ENCODE assay signal across 8 cellular contexts in the genomic region with DNA sequence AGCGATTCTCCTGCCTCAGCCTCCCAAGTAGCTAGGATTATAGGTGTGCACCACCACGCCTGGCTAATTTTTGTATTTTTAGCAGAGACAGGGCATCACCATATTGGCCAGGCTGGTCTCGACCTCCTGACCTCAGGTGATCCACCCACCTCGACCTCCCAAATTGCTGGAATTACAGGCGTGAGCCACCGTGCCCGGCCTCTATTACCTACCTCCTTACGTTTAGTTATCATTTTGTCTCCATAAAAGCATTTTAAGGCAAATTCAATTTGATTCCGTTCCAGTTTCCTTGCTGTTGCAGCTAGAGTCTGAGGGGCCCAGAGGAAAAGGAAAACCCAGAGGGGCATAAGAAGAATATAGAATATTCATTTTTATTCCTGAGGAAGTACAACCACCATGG. TPM values are rescaled to one million over a fixed set of nuclear protein-coding genes. Genes with fewer than 3 reads are reported as not detected.
DNase-seq lines count a peak whose midpoint lies in the region; ATAC-seq and TF ChIP-seq lines count a peak whose summit lies in the region.

No MANE protein-coding gene starts in this region.

- H3K4me1 Mint-ChIP-seq in T-helper 17 cell = peaks cover 31% of the 10 kb centered on the region

- no peak for DNase-seq in T-helper 17 cell
- DNase-seq in fibroblast of villous mesenchyme (ENCODE audit: low read depth) = no peak
- DNase-seq in sigmoid colon = no peak
- DNase-seq in stimulated activated CD4-positive, alpha-beta T cell treated with anti-CD3 and anti-CD28 coated beads, Interleukin-2, amount 100 ng/mL, for 24 hours = no peak

- TF ChIP-seq EP300 in sigmoid colon (IDR thresholded peaks at IDR 0.05) = no peak

- peak overlapping the region; percentile 99 for H3K27ac Mint-ChIP-seq in T-helper 17 cell

- ATAC-seq in T-helper 17 cell (no peak), HG02798 (IDR thresholded peaks at IDR 0.05; ENCODE audit: poor library complexity, unreplicated experiment) (no peak), HG03442 (IDR thresholded peaks at IDR 0.05; ENCODE audit: unreplicated experiment) (no peak), HG03469 (IDR thresholded peaks at IDR 0.05; ENCODE audit: unreplicated experiment) (no peak)

- H3K27me3 Mint-ChIP-seq in T-helper 17 cell = no peaks in the 10 kb centered on the region

- peak overlapping the region; percentile 99 for H3K4me3 Mint-ChIP-seq in T-helper 17 cell

- H3K9me3 ChIP-seq in T-helper 17 cell (ENCODE audit: control insufficient read depth, low read length, poor library complexity, severe bottlenecking) (no peaks in the 10 kb centered on the region), sigmoid colon (no peaks in the 10 kb centered on the region)

- no peak for TF ChIP-seq CTCF in fibroblast of villous mesenchyme (IDR thresholded peaks at IDR 0.05; ENCODE audit: insufficient read depth, low read depth, low read length)
- TF ChIP-seq CTCF in sigmoid colon (IDR thresholded peaks at IDR 0.05) = no peak

- H3K4me3 ChIP-seq in GM08714 (ENCODE audit: low read length) = peak overlapping the region; percentile 3; the same call in 1 of the 2 replicates
- H3K4me3 ChIP-seq in fibroblast of villous mesenchyme (ENCODE audit: low read depth, low read length) = peak overlapping the region; percentile 45
- H3K4me3 ChIP-seq in sigmoid colon = peak overlapping the region; percentile 15 to 90 (median 81)

- H3K27me3 ChIP-seq in sigmoid colon = no peaks in the 10 kb centered on the region

- H3K4me1 ChIP-seq in sigmoid colon = peaks cover 0 to 29% (median 26%) of the 10 kb centered on the region in 4 donors

- intact Hi-C loops in sigmoid colon (cut with DNase I) = loop anchor here (5.0 to 10.0 kb wide), 3 partner anchors 167 to 659 kb away; partner anchors contain the start of genes ACAT1, CUL5 and POGLUT3

- peaks cover 3% of the 10 kb centered on the region for H3K36me3 Mint-ChIP-seq in T-helper 17 cell (ENCODE audit: low read depth)

- TF ChIP-seq POLR2A in sigmoid colon (IDR thresholded peaks at IDR 0.05) = no peak

- H3K36me3 ChIP-seq in sigmoid colon = no peaks in the 10 kb centered on the region

- H3K27ac ChIP-seq in sigmoid colon = peak overlapping the region; percentile 67 to 81 (median 70)

- 43 to 79% methylated on average over 9 of the region's 9 CpGs for WGBS in sigmoid colon, 2 donors

RNA-seq across cellular contexts. Expression of gene DDX10, which starts 0.6 kb away (rescaled TPM):
- total RNA-seq in T-helper 17 cell = 10 to 100 TPM; 24.8 to 26.6 TPM
- total RNA-seq in fibroblast of villous mesenchyme = 16.1 and 20.3 TPM in 2 replicates
- total RNA-seq in sigmoid colon = 10 to 100 TPM; 12.8 to 41.0 (median 26.7) TPM
- 10 to 100 TPM; 12.0 to 18.2 (median 12.0) TPM for polyA plus RNA-seq in sigmoid colon

Comparison
In these comparisons a context has a peak if more than half of its experiments do, and no peak if none do; other contexts are left out.
1. H3K4me3 ChIP-seq: peak in every context shown above with its lines; median percentile 81 in sigmoid colon; 45 in fibroblast of villous mesenchyme; 3 in GM08714.